17 cellular contexts compared by ENCODE assay signal in the genomic region with DNA sequence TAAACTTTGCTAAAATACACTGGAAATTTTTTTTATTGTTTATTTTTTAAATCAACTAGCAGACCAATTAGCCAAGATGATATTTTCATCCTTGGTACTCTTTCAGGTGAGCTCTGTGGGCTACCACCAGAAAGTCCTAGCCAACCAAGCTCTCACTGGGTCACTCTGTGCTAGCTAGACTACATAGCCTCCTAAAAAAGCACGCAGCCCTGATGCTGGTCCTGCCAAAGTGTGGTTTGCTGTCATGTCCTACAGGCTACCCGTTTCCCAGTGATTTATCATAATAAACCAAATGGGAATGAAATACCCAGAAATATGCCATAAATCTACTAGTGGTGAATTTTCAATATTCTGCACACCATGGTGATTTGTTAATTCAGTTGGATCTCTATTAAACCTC.
"Had no signal": no experiment of that assay in that cellular context is flagged by ENCODE, and none has a peak within 500 bp of the region (broad histone marks: within the 10 kb centered on the region; RNA-seq: fewer than 3 reads in every experiment).

No MANE protein-coding gene starts in this region.

- H3K9me3 ChIP-seq: gastroesophageal sphincter, prostate gland, right lobe of liver, uterus had no signal

- H3K36me3 ChIP-seq: gastroesophageal sphincter, neural progenitor cell, prostate gland, right lobe of liver, uterus had no signal

- H3K4me3 ChIP-seq: dorsolateral prefrontal cortex, gastroesophageal sphincter, neural progenitor cell, prostate gland, right lobe of liver, skin epidermis, uterus had no signal

- H3K4me1 ChIP-seq: neural progenitor cell, parathyroid adenoma, prostate gland, right lobe of liver, uterus had no signal

- H3K27me3 ChIP-seq: dorsolateral prefrontal cortex, gastroesophageal sphincter, neural progenitor cell, right lobe of liver, uterus had no signal

- H3K9ac ChIP-seq: neural progenitor cell, parathyroid adenoma had no signal

- DNase-seq: cortex of kidney; dorsolateral prefrontal cortex; effector memory CD4-positive, alpha-beta T cell; glutamatergic neuron; midbrain; occipital lobe; retina; right lobe of liver; stimulated activated naive CD4-positive, alpha-beta T cell treated with Interleukin-2 at 50 U/mL for 16 hours; uterus had no signal

- H3K27ac ChIP-seq: dorsolateral prefrontal cortex, gastroesophageal sphincter, neural progenitor cell, parathyroid adenoma, prostate gland, right lobe of liver, skin epidermis, uterus had no signal

- ATAC-seq: esophagus mucosa; gastroesophageal sphincter; natural killer cell treated with Interleukin-12 subunit alpha and Interleukin-12 subunit beta and Interleukin-15 and Interleukin-18, amount 100 ng/mL, for 72 hours had no signal
